Comparison of ENCODE assay signal across 21 cellular contexts in the genomic region with DNA sequence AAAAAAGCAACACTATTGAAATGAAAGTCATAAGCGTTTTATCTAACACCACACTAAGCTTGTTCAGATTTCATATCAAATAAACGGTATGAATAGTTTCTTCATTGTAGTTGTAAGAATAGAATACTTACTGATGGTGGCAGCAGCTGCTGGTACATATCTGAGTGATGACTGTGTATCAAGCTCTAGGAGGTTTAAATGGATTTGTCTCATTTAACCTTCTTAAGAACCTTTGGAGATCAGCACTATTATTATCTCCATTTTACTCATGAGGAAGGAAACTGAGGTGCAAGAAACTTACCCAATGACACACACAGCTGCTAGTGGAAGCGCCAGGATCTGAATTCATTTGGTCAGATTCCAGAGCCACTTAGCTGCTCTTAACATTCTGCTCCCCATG.
DNase-seq lines count a peak whose midpoint lies in the region; ATAC-seq and TF ChIP-seq lines count a peak whose summit lies in the region.
"Had no signal": no experiment of that assay in that cellular context is flagged by ENCODE, and none has a peak within 500 bp of the region (broad histone marks: within the 10 kb centered on the region; RNA-seq: fewer than 3 reads in every experiment).

No MANE protein-coding gene starts in this region.

- peaks cover 32% of the 10 kb centered on the region for H3K4me1 Mint-ChIP-seq in osteocyte (ENCODE audit: unreplicated experiment)
- H3K4me1 Mint-ChIP-seq in WTC11 = peaks cover 11% of the 10 kb centered on the region

- POLR2A ChIA-PET in BJ (lab: Charles Lee) = no interaction called here
- POLR2A ChIA-PET in RWPE1 (lab: Yijun Ruan, JAX; ENCODE audit: low non-redundant PET) = no interaction called here
- POLR2A ChIA-PET in WTC11 (lab: Charles Lee) = no interaction called here

- H3K4me1 ChIP-seq in uterus = peaks cover 0 to 7% of the 10 kb centered on the region in 2 donors

- CTCF ChIA-PET in BJ (lab: Yijun Ruan, JAX) (interaction anchor here (1.8 kb wide), 1 partner anchor 123 kb away, joined by 11 read pairs; no protein-coding TSS in a partner anchor), RWPE1 (lab: Yijun Ruan, JAX) (no interaction called here), WTC11 (lab: Charles Lee) (interaction anchor here (1.0 kb wide), 1 partner anchor 11 kb away, joined by 3 read pairs; no protein-coding TSS in a partner anchor)

- no peaks in the 10 kb centered on the region for H3K27me3 Mint-ChIP-seq in osteocyte (ENCODE audit: unreplicated experiment)
- no peaks in the 10 kb centered on the region for H3K27me3 Mint-ChIP-seq in WTC11 (ENCODE audit: low read depth)
- H3K27me3 Mint-ChIP-seq: activated CD4-positive, alpha-beta T cell treated with anti-CD3 and anti-CD28 coated beads, Interleukin-2, amount 10 ng/mL, durations not matched to agents 7 days and 5 days; activated naive CD8-positive, alpha-beta T cell treated with anti-CD3 and anti-CD28 coated beads, Interleukin-2, amount 10 ng/mL, durations not matched to agents 7 days and 5 days had no signal

- no peak for ATAC-seq in WTC11
- ATAC-seq in HG03432 (IDR thresholded peaks at IDR 0.05; ENCODE audit: unreplicated experiment) = no peak
- ATAC-seq in activated CD4-positive, CD25-positive, alpha-beta regulatory T cell treated with anti-CD3 and anti-CD28 coated beads, Interleukin-2, amount 50 U/mL, for 24 hours = no peak
- ATAC-seq: right lobe of liver had no signal

- H3K9me3 Mint-ChIP-seq in osteocyte (ENCODE audit: unreplicated experiment) (no peaks in the 10 kb centered on the region), WTC11 (no peaks in the 10 kb centered on the region)
- H3K9me3 Mint-ChIP-seq: activated CD4-positive, alpha-beta T cell treated with anti-CD3 and anti-CD28 coated beads, Interleukin-2, amount 10 ng/mL, durations not matched to agents 7 days and 5 days; activated naive CD8-positive, alpha-beta T cell treated with anti-CD3 and anti-CD28 coated beads, Interleukin-2, amount 10 ng/mL, durations not matched to agents 7 days and 5 days; nephron had no signal

- H3K27ac Mint-ChIP-seq in osteocyte (ENCODE audit: unreplicated experiment) (no peak overlapping the region), WTC11 (no peak overlapping the region)
- H3K27ac Mint-ChIP-seq: activated CD4-positive, alpha-beta T cell treated with anti-CD3 and anti-CD28 coated beads, Interleukin-2, amount 10 ng/mL, durations not matched to agents 7 days and 5 days; activated naive CD8-positive, alpha-beta T cell treated with anti-CD3 and anti-CD28 coated beads, Interleukin-2, amount 10 ng/mL, durations not matched to agents 7 days and 5 days; nephron had no signal

- H3K4me3 Mint-ChIP-seq in osteocyte (ENCODE audit: unreplicated experiment) (no peak overlapping the region), WTC11 (no peak overlapping the region)
- H3K4me3 Mint-ChIP-seq: activated CD4-positive, alpha-beta T cell treated with anti-CD3 and anti-CD28 coated beads, Interleukin-2, amount 10 ng/mL, durations not matched to agents 7 days and 5 days; activated naive CD8-positive, alpha-beta T cell treated with anti-CD3 and anti-CD28 coated beads, Interleukin-2, amount 10 ng/mL, durations not matched to agents 7 days and 5 days; nephron had no signal

- H3K36me3 ChIP-seq in BJ (ENCODE audit: control insufficient read depth, insufficient read depth, low read length) = no peaks in the 10 kb centered on the region
- H3K36me3 ChIP-seq in uterus = no peaks in the 10 kb centered on the region
- H3K36me3 ChIP-seq: transverse colon had no signal

- intact Hi-C loops in uterus (cut with DNase I; ENCODE audit: low total_unique reads) = no loop called here

- H3K27ac ChIP-seq in RWPE1 = no peak overlapping the region
- no peak overlapping the region for H3K27ac ChIP-seq in uterus
- H3K27ac ChIP-seq: right lobe of liver, transverse colon had no signal

- DNase-seq in BJ (ENCODE audit: low read depth) (no peak), RWPE1 (ENCODE audit: low spot score) (peak; percentile 8), fibroblast of gingiva (ENCODE audit: low read depth) (peak; percentile 66), osteocyte (ENCODE audit: extremely low spot score, unreplicated experiment) (no peak), WTC11 (ENCODE audit: low spot score) (no peak), uterus (no peak)
- DNase-seq: activated CD4-positive, alpha-beta T cell treated with anti-CD3 and anti-CD28 coated beads, Interleukin-2, amount 10 ng/mL, durations not matched to agents 7 days and 5 days; activated naive CD8-positive, alpha-beta T cell treated with anti-CD3 and anti-CD28 coated beads, Interleukin-2, amount 10 ng/mL, durations not matched to agents 7 days and 5 days; AML-193; DMS 273 treated with DMSO at 0.1 percent for 48 hours; erythroblast; NK-92 treated with Interleukin-12 subunit alpha and Interleukin-12 subunit beta, amount 100 ng/mL, for 24 hours; right lobe of liver; SHP77; stimulated activated CD4-positive, alpha-beta T cell treated with anti-CD3 and anti-CD28 coated beads, Interleukin-4, amount 100 ng/mL, for 4 hours; T-helper 9 cell; transverse colon had no signal

- H3K9me3 ChIP-seq in uterus = no peaks in the 10 kb centered on the region
- H3K9me3 ChIP-seq: right lobe of liver, transverse colon had no signal

- TF ChIP-seq CTCF in BJ (IDR thresholded peaks at IDR 0.05; ENCODE audit: insufficient read depth, low read depth, low read length) (0 out of 2 replicates have a peak, but pooled peaks have one; percentile 8), RWPE1 (conservative IDR thresholded peaks at IDR 0.05; ENCODE audit: low read depth) (no peak), osteocyte (IDR thresholded peaks at IDR 0.05) (peak; percentile 5), WTC11 (IDR thresholded peaks at IDR 0.05) (no peak), uterus (IDR thresholded peaks at IDR 0.05) (no peak)

- H3K27me3 ChIP-seq in BJ (ENCODE audit: control insufficient read depth, insufficient read depth, low read length) (no peaks in the 10 kb centered on the region), uterus (no peaks in the 10 kb centered on the region)
- H3K27me3 ChIP-seq: right lobe of liver, transverse colon had no signal

- H3K36me3 Mint-ChIP-seq in osteocyte (ENCODE audit: unreplicated experiment) = peaks cover 7% of the 10 kb centered on the region
- H3K36me3 Mint-ChIP-seq in WTC11 = no peaks in the 10 kb centered on the region; the same call in 1 of the 2 replicates

- H3K4me3 ChIP-seq in BJ (ENCODE audit: low read depth, low read length) (no peak overlapping the region), uterus (no peak overlapping the region)
- H3K4me3 ChIP-seq: lung, right lobe of liver, transverse colon had no signal

- TF ChIP-seq POLR2A in uterus (IDR thresholded peaks at IDR 0.05) = no peak

TF ChIP-seq in WTC11, 78 proteins besides CTCF, POLR2A, EP300 and RAD21 (continues in another document):
- TF ChIP-seq TCF7 (CRISPR knock-in tag; IDR thresholded peaks at IDR 0.05; ENCODE audit: low read depth) (no peak), JAZF1 (CRISPR knock-in tag; IDR thresholded peaks at IDR 0.05) (no peak), RORB (CRISPR knock-in tag; IDR thresholded peaks at IDR 0.05) (no peak), MYBL2 (CRISPR knock-in tag; IDR thresholded peaks at IDR 0.05) (no peak), MXD4 (CRISPR knock-in tag; IDR thresholded peaks at IDR 0.05; ENCODE audit: borderline replicate concordance) (no peak), SOX15 (CRISPR knock-in tag; IDR thresholded peaks at IDR 0.05) (no peak), ZNF423 (CRISPR knock-in tag; IDR thresholded peaks at IDR 0.05) (no peak), TP53 (CRISPR knock-in tag; IDR thresholded peaks at IDR 0.05) (no peak)
- TF ChIP-seq, protein P1, sequence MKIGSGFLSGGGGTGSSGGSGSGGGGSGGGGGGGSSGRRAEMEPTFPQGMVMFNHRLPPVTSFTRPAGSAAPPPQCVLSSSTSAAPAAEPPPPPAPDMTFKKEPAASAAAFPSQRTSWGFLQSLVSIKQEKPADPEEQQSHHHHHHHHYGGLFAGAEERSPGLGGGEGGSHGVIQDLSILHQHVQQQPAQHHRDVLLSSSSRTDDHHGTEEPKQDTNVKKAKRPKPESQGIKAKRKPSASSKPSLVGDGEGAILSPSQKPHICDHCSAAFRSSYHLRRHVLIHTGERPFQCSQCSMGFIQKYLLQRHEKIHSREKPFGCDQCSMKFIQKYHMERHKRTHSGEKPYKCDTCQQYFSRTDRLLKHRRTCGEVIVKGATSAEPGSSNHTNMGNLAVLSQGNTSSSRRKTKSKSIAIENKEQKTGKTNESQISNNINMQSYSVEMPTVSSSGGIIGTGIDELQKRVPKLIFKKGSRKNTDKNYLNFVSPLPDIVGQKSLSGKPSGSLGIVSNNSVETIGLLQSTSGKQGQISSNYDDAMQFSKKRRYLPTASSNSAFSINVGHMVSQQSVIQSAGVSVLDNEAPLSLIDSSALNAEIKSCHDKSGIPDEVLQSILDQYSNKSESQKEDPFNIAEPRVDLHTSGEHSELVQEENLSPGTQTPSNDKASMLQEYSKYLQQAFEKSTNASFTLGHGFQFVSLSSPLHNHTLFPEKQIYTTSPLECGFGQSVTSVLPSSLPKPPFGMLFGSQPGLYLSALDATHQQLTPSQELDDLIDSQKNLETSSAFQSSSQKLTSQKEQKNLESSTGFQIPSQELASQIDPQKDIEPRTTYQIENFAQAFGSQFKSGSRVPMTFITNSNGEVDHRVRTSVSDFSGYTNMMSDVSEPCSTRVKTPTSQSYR (CRISPR knock-in tag; IDR thresholded peaks at IDR 0.05) = no peak
- TF ChIP-seq, protein P2, sequence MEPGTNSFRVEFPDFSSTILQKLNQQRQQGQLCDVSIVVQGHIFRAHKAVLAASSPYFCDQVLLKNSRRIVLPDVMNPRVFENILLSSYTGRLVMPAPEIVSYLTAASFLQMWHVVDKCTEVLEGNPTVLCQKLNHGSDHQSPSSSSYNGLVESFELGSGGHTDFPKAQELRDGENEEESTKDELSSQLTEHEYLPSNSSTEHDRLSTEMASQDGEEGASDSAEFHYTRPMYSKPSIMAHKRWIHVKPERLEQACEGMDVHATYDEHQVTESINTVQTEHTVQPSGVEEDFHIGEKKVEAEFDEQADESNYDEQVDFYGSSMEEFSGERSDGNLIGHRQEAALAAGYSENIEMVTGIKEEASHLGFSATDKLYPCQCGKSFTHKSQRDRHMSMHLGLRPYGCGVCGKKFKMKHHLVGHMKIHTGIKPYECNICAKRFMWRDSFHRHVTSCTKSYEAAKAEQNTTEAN (CRISPR knock-in tag; IDR thresholded peaks at IDR 0.05) = no peak
- TF ChIP-seq, protein P3, sequence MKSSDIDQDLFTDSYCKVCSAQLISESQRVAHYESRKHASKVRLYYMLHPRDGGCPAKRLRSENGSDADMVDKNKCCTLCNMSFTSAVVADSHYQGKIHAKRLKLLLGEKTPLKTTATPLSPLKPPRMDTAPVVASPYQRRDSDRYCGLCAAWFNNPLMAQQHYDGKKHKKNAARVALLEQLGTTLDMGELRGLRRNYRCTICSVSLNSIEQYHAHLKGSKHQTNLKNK (CRISPR knock-in tag; IDR thresholded peaks at IDR 0.05) = no peak

Comparison
In these comparisons a context has a peak if more than half of its experiments do, and no peak if none do; other contexts are left out.
1. DNase-seq: peak in RWPE1 (single experiment) and fibroblast of gingiva (single experiment); none in BJ (single experiment), osteocyte (single experiment), WTC11 (single experiment) and uterus (0 of 2).
2. CTCF ChIP-seq: peak in BJ (single experiment) and osteocyte (single experiment); none in RWPE1 (single experiment), WTC11 (single experiment) and uterus (0 of 4).